ENCODE assay signal across 21 cellular contexts in the genomic region with DNA sequence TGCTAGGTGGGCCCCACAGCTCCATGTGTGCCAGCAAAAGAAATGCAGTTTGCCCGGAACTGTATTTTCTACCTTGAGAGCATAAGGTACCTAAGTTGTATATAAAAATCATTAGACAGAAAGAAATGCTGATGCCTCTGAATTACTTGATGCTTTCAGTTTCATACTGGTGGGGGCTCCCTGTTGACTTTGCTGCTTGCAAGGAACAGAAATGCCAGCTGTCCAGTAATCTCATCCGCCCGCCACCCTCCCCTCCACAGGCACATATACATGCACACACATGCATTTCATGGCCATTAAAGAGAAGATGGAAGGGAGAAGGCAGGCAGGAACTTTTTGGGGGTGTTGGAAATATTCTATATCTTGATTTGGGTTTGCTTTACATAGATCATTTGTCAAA.
"Had no signal": no experiment of that assay in that cellular context is flagged by ENCODE, and none has a peak within 500 bp of the region (broad histone marks: within the 10 kb centered on the region; RNA-seq: fewer than 3 reads in every experiment).

No MANE protein-coding gene starts in this region.

- H3K4me3 Mint-ChIP-seq: activated naive CD8-positive, alpha-beta T cell; neural progenitor cell; stimulated activated naive CD8-positive, alpha-beta T cell treated with anti-CD3 and anti-CD28 coated beads, Interleukin-15, Interleukin-2, amounts not matched to agents 100 ng/mL and 50 ng/mL, for 24 hours had no signal

- H3K27me3 Mint-ChIP-seq: activated naive CD8-positive, alpha-beta T cell; progenitor cell of endocrine pancreas; stimulated activated naive CD8-positive, alpha-beta T cell treated with anti-CD3 and anti-CD28 coated beads, Interleukin-15, Interleukin-2, amounts not matched to agents 100 ng/mL and 50 ng/mL, for 24 hours had no signal

- H3K9me3 Mint-ChIP-seq: neural progenitor cell; stimulated activated naive CD8-positive, alpha-beta T cell treated with anti-CD3 and anti-CD28 coated beads, Interleukin-15, Interleukin-2, amounts not matched to agents 100 ng/mL and 50 ng/mL, for 24 hours had no signal

- H3K4me2 ChIP-seq: neural progenitor cell had no signal

- FAIRE-seq: colon had no signal

- H3K4me1 ChIP-seq: suprapubic skin, vagina had no signal

- H3K9ac ChIP-seq: neural progenitor cell had no signal

- H2AFZ ChIP-seq: neural progenitor cell had no signal

- H3K27ac Mint-ChIP-seq: activated naive CD8-positive, alpha-beta T cell; neural progenitor cell; stimulated activated naive CD8-positive, alpha-beta T cell treated with anti-CD3 and anti-CD28 coated beads, Interleukin-15, Interleukin-2, amounts not matched to agents 100 ng/mL and 50 ng/mL, for 24 hours had no signal

- H3K27me3 ChIP-seq: body of pancreas, neural progenitor cell, suprapubic skin, transverse colon, vagina had no signal

- H3K4me3 ChIP-seq: body of pancreas, lung, neural progenitor cell, suprapubic skin, transverse colon, vagina had no signal

- H3K27ac ChIP-seq: neural progenitor cell, suprapubic skin, transverse colon, vagina, WERI-Rb-1 had no signal

- H3K9me3 ChIP-seq: body of pancreas, suprapubic skin, transverse colon, vagina had no signal

- DNase-seq: activated CD4-positive, alpha-beta T cell treated with anti-CD3 and anti-CD28 coated beads, Interleukin-2, amount 50 U/mL, for 48 hours; amygdala; body of pancreas; foreskin melanocyte; glutamatergic neuron; hippocampal formation; islet precursor cell; stimulated activated CD4-positive, alpha-beta T cell treated with anti-CD3 and anti-CD28 coated beads, Interleukin-12 subunit alpha, Interleukin-12 subunit beta, amount 100 ng/mL, for 4 hours; stimulated activated CD4-positive, alpha-beta T cell treated with anti-CD3 and anti-CD28 coated beads, Interleukin-1b, Interleukin-23, amount 100 ng/mL, for 48 hours; stimulated activated CD8-positive, alpha-beta memory T cell treated with anti-CD3 and anti-CD28 coated beads, Interleukin-4, amount 100 ng/mL, for 48 hours; T-helper 2 cell; transverse colon; WERI-Rb-1 had no signal

- H3K36me3 ChIP-seq: neural progenitor cell, transverse colon, vagina had no signal
